In genomic region chr18:8615397-8616025, GRCh38 we compare ENCODE assay signal across 8 cellular contexts. TPM values are rescaled to one million over a fixed set of nuclear protein-coding genes. Genes with fewer than 3 reads are reported as not detected.
DNase-seq lines count a peak whose midpoint lies in the region; ATAC-seq and TF ChIP-seq lines count a peak whose summit lies in the region.

No MANE protein-coding gene starts in this region.

- H3K4me1 ChIP-seq in A673 (ENCODE audit: insufficient read depth, low read length, poor library complexity, severe bottlenecking) (peaks cover 30% of the 10 kb centered on the region), RWPE2 (ENCODE audit: insufficient read depth, poor library complexity, severe bottlenecking) (peaks cover 38% of the 10 kb centered on the region), esophagus muscularis mucosa (peaks cover 52 to 95% (median 85%) of the 10 kb centered on the region in 4 donors), osteoblast (ENCODE audit: insufficient read depth, low read length) (peaks cover 28% of the 10 kb centered on the region)

- H4K20me1 ChIP-seq in osteoblast (ENCODE audit: insufficient read depth, low read length): peaks cover 59% of the 10 kb centered on the region

- peaks cover 92% of the 10 kb centered on the region for H3K79me2 ChIP-seq in osteoblast (ENCODE audit: insufficient read depth, low read length)

- no peak for TF ChIP-seq CTCF in A673 (conservative IDR thresholded peaks at IDR 0.05; ENCODE audit: low read depth, low read length)
- no peak for TF ChIP-seq CTCF in HL-60 (IDR thresholded peaks at IDR 0.05; ENCODE audit: insufficient read depth, low read length)
- no peak for TF ChIP-seq CTCF in RWPE2 (IDR thresholded peaks at IDR 0.05; ENCODE audit: poor library complexity, severe bottlenecking)
- TF ChIP-seq CTCF in esophagus muscularis mucosa (IDR thresholded peaks at IDR 0.05): no peak
- no peak for TF ChIP-seq CTCF in osteoblast (IDR thresholded peaks at IDR 0.05; ENCODE audit: extremely low read depth, low read depth, low read length)
- no peak for TF ChIP-seq CTCF in WERI-Rb-1 (IDR thresholded peaks at IDR 0.05; ENCODE audit: low read depth, low read length)

- POLR2A ChIA-PET in A673 (lab: Charles Lee; ENCODE audit: low non-redundant PET): no interaction called here

- H3K4me2 ChIP-seq in osteoblast (ENCODE audit: insufficient read depth, low read length): peak overlapping the region; percentile 51

- no peak overlapping the region for H3K4me3 ChIP-seq in A673 (ENCODE audit: low read depth, low read length, poor library complexity, severe bottlenecking)
- no peak overlapping the region for H3K4me3 ChIP-seq in HL-60 (replicated peaks; ENCODE audit: insufficient read depth, low read length)
- H3K4me3 ChIP-seq in RWPE2 (ENCODE audit: severe bottlenecking): no peak overlapping the region
- peak overlapping the region in 2 of 4 donors; percentile 5 to 6 for H3K4me3 ChIP-seq in esophagus muscularis mucosa
- H3K4me3 ChIP-seq in osteoblast (ENCODE audit: insufficient read depth, low read length): no peak overlapping the region
- H3K4me3 ChIP-seq in WERI-Rb-1 (ENCODE audit: low read depth, low read length): no peak overlapping the region

- no peak for TF ChIP-seq EP300 in esophagus muscularis mucosa (IDR thresholded peaks at IDR 0.05)

- CTCF ChIA-PET in A673 (lab: Charles Lee): no interaction called here

- no peak overlapping the region for H2AFZ ChIP-seq in osteoblast (ENCODE audit: low read length)

- H3K36me3 ChIP-seq in A673 (ENCODE audit: insufficient read depth, low read length, poor library complexity, severe bottlenecking) (no peaks in the 10 kb centered on the region), RWPE2 (ENCODE audit: low read depth) (peaks cover 29% of the 10 kb centered on the region), esophagus muscularis mucosa (no peaks in the 10 kb centered on the region), osteoblast (ENCODE audit: insufficient read depth, low read length) (peaks cover 6% of the 10 kb centered on the region), WERI-Rb-1 (peaks cover 17% of the 10 kb centered on the region)

- intact Hi-C loops in A673 (cut with micrococcal nuclease; ENCODE audit: unreplicated experiment) (no loop called here), esophagus muscularis mucosa (cut with DNase I) (no loop called here)

- 25% methylated on average over 4 of the region's 4 CpGs for WGBS in esophagus muscularis mucosa

- TF ChIP-seq POLR2A in esophagus muscularis mucosa (IDR thresholded peaks at IDR 0.05; ENCODE audit: low read depth): no peak

- no TSS peak for BruUV-seq in A673 (replicated peaks; lab: Mats Ljungman, UMichigan)

- H3K27ac ChIP-seq in A673 (ENCODE audit: low read depth, low read length, poor library complexity, severe bottlenecking) (peak overlapping the region; percentile 80), HL-60 (replicated peaks) (peak overlapping the region; percentile 43), RWPE2 (ENCODE audit: poor library complexity, severe bottlenecking) (peak overlapping the region; percentile 68), esophagus muscularis mucosa (replicated peaks in 1 of 4) (peak overlapping the region; percentile 66 to 76 (median 71)), osteoblast (ENCODE audit: low read depth, low read length) (peak overlapping the region; percentile 79), WERI-Rb-1 (no peak overlapping the region)

- H3K27me3 ChIP-seq in A673 (replicated peaks; ENCODE audit: insufficient read depth, low read depth, low read length, poor library complexity) (no peaks in the 10 kb centered on the region), HL-60 (ENCODE audit: insufficient read depth, poor library complexity, severe bottlenecking) (no peaks in the 10 kb centered on the region), RWPE2 (ENCODE audit: insufficient read depth, poor library complexity, severe bottlenecking) (no peaks in the 10 kb centered on the region), esophagus muscularis mucosa (no peaks in the 10 kb centered on the region), osteoblast (ENCODE audit: insufficient read depth, low read length) (no peaks in the 10 kb centered on the region), WERI-Rb-1 (ENCODE audit: insufficient read depth, low read depth, severe bottlenecking) (no peaks in the 10 kb centered on the region)

- H3K9me3 ChIP-seq in A673 (ENCODE audit: low read depth, low read length, poor library complexity, severe bottlenecking): no peaks in the 10 kb centered on the region
- no peaks in the 10 kb centered on the region for H3K9me3 ChIP-seq in RWPE2 (ENCODE audit: severe bottlenecking)
- H3K9me3 ChIP-seq in esophagus muscularis mucosa: no peaks in the 10 kb centered on the region
- H3K9me3 ChIP-seq in osteoblast (ENCODE audit: low read depth, low read length): no peaks in the 10 kb centered on the region
- H3K9me3 ChIP-seq in WERI-Rb-1 (ENCODE audit: severe bottlenecking): no peaks in the 10 kb centered on the region

- peak; percentile 90 for ATAC-seq in RWPE2 (ENCODE audit: low read depth)
- ATAC-seq in GM18520 (IDR thresholded peaks at IDR 0.05; ENCODE audit: unreplicated experiment): no peak

- DNase-seq in A673 (ENCODE audit: low spot score) (peak; percentile 82), HL-60 (ENCODE audit: low read depth in 1 of 2, low spot score in 1 of 2) (peak; percentile 80 to 88), RWPE2 (ENCODE audit: low spot score) (no peak), esophagus muscularis mucosa (ENCODE audit: extremely low spot score) (no peak), osteoblast (ENCODE audit: insufficient read length, low spot score, missing footprints) (peak; percentile 98), NK-92 (lab: John Stamatoyannopoulos, UW; ENCODE audit: unreplicated experiment) (no peak), WERI-Rb-1 (no peak)

RNA-seq across cellular contexts. Expression of gene RAB12, which starts 6.3 kb away (rescaled TPM):
- total RNA-seq in A673 (2021): 34.7 and 35.1 TPM in 2 replicates
- total RNA-seq in esophagus muscularis mucosa: 10 to 100 TPM; 61.0 to 76.3 (median 68.9) TPM
- total RNA-seq in osteoblast: 49.2 and 51.6 TPM in 2 replicates

Comparison
In these comparisons a context has a peak if more than half of its experiments do, and no peak if none do; other contexts are left out.
1. DNase-seq: peak in A673 (single experiment), HL-60 (2 of 2) and osteoblast (single experiment); none in RWPE2 (single experiment), esophagus muscularis mucosa (single experiment), NK-92 (single experiment) and WERI-Rb-1 (single experiment).